Comparison of ENCODE assay signal across 20 cellular contexts in the genomic region with DNA sequence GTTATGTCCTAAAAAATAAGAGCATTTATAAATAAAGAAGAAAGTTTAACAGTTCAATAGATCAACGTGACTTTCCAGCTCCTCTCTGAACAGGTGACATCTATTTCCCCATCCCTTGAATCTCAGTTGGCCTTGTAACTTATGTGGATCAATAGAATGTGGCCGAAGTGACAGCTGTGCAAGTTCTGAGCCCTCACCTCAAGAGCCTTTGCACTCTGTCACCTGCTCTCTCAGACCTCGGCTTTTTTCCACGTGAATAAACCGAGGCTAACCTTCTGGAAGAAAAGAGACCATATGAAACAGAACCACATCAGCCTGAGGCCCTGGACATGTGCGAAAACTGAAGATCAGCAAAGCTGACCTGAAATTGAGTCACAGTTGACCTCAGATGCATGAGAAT.
DNase-seq lines count a peak whose midpoint lies in the region; ATAC-seq, FAIRE-seq and TF ChIP-seq lines count a peak whose summit lies in the region.
"Had no signal": no experiment of that assay in that cellular context is flagged by ENCODE, and none has a peak within 500 bp of the region (broad histone marks: within the 10 kb centered on the region; RNA-seq: fewer than 3 reads in every experiment).

No MANE protein-coding gene starts in this region.

- H3K9me3 ChIP-seq in K562 (replicated peaks; ENCODE audit: control insufficient read depth, insufficient read depth, low read depth, low read length): no peaks in the 10 kb centered on the region
- H3K9me3 ChIP-seq: HAP-1, SK-N-SH had no signal

- H3K27me3 ChIP-seq in KMS-11 (ENCODE audit: insufficient read depth, low read depth) (no peaks in the 10 kb centered on the region), K562 (ENCODE audit: control insufficient read depth in 2 of 2, insufficient read depth in 2 of 2, low read length in 2 of 2) (no peaks in the 10 kb centered on the region)

- H3K9me1 ChIP-seq in K562 (ENCODE audit: control insufficient read depth, insufficient read depth, low read length): no peaks in the 10 kb centered on the region

- H4K20me1 ChIP-seq in KMS-11 (ENCODE audit: insufficient read depth) (no peaks in the 10 kb centered on the region), K562 (replicated peaks; ENCODE audit: control insufficient read depth, insufficient read depth, low read length) (no peaks in the 10 kb centered on the region)

- WGBS in K562 (ENCODE audit: insufficient coverage, low coverage, missing lambda C conversion rate): 38% methylated on average over 6 of the region's 6 CpGs

- peak; percentile 58 for FAIRE-seq in K562 (lab: Jason Lieb, UNC)

- H3K4me1 ChIP-seq in KMS-11 (ENCODE audit: low read depth, poor library complexity, severe bottlenecking): peaks cover 35% of the 10 kb centered on the region
- peaks cover 0 to 48% of the 10 kb centered on the region in 2 experiments; a peak in 4 of 5 replicates for H3K4me1 ChIP-seq in K562 (replicated peaks in 1 of 2; ENCODE audit: control insufficient read depth in 2 of 2, insufficient read depth in 2 of 2, low read length in 2 of 2)

- POLR2A ChIA-PET in K562 (lab: Yijun Ruan, JAX): interaction anchor here (0.5 kb wide), 1 partner anchor 120 kb away, joined by 3 read pairs; no protein-coding TSS in a partner anchor

- no peak for ATAC-seq in K562
- ATAC-seq in HG02840 (IDR thresholded peaks at IDR 0.05; ENCODE audit: low FRiP score, unreplicated experiment): no peak
- ATAC-seq in HG02610 (IDR thresholded peaks at IDR 0.05; ENCODE audit: unreplicated experiment): no peak

- CTCF ChIA-PET in K562 (lab: Yijun Ruan, JAX; ENCODE audit: low intra/inter-chr PET ratio): no interaction called here

- H3K27ac ChIP-seq in KMS-11 (peak overlapping the region; percentile 29; the same call in 1 of the 2 replicates), K562 (ENCODE audit: extremely low read depth, low read depth, low read length) (no peak overlapping the region)

- H3K4me3 ChIP-seq in GM12865 (ENCODE audit: low read depth, low read length) (no peak overlapping the region), KMS-11 (IDR thresholded peaks at IDR 0.05; ENCODE audit: insufficient read depth, low read depth, low read length) (no peak overlapping the region), K562 (no peak overlapping the region)
- H3K4me3 ChIP-seq: HAP-1 had no signal

- H3K4me2 ChIP-seq in KMS-11 (peak overlapping the region; percentile 76; the same call in 1 of the 2 replicates), K562 (ENCODE audit: insufficient read depth, low read length) (no peak overlapping the region)
- H3K4me2 ChIP-seq: SK-N-SH had no signal

- TF ChIP-seq EP300 in K562 (IDR thresholded peaks at IDR 0.05; ENCODE audit: low read length): no peak

- TF ChIP-seq RAD21 in K562 (CRISPR knock-in tag; conservative IDR thresholded peaks at IDR 0.05 in 1 of 2, IDR thresholded peaks at IDR 0.05 in 1 of 2): no peak

- H3K36me3 ChIP-seq in KMS-11 (ENCODE audit: insufficient read depth) (no peaks in the 10 kb centered on the region), K562 (ENCODE audit: control insufficient read depth, insufficient read depth, low read length) (no peaks in the 10 kb centered on the region)
- H3K36me3 ChIP-seq: HAP-1 had no signal

- H3K79me2 ChIP-seq in KMS-11 (ENCODE audit: insufficient read depth, low read depth): no peaks in the 10 kb centered on the region
- H3K79me2 ChIP-seq in K562 (ENCODE audit: control insufficient read depth, insufficient read depth, low read length): no peaks in the 10 kb centered on the region

- TF ChIP-seq POLR2A in K562 (conservative IDR thresholded peaks at IDR 0.05): no peak

- no TSS peak for BruUV-seq in K562 (replicated peaks; lab: Mats Ljungman, UMichigan)

- H2AFZ ChIP-seq in KMS-11 (ENCODE audit: low read depth) (no peak overlapping the region), K562 (ENCODE audit: low read depth, low read length) (0 out of 2 replicates have a peak overlapping the region, but pooled peaks have one; percentile 4)

- H3K9ac ChIP-seq in KMS-11: no peak overlapping the region
- H3K9ac ChIP-seq in K562 (ENCODE audit: insufficient read depth in 1 of 2, low read depth in 2 of 2, low read length in 2 of 2): no peak overlapping the region
- H3K9ac ChIP-seq: SK-N-SH had no signal

- intact Hi-C loops in K562 (cut with micrococcal nuclease): no loop called here

- DNase-seq in GM12865 (ENCODE audit: low read depth) (peak; percentile 13), K562 (ENCODE audit: extremely low read depth in 1 of 4, low spot score in 3 of 4) (no peak), mucosa of gallbladder (ENCODE audit: low spot score) (peak; percentile 23), NCI-H187 (lab: John Stamatoyannopoulos, UW) (no peak)
- DNase-seq: C1 segment of cervical spinal cord; CD8-positive, alpha-beta T cell; DMS 273 treated with DMSO at 0.1 percent for 48 hours; DND-41; GOT3; HFFc6; MM.1S; NCI-H2029 treated with DMSO at 0.1 percent for 48 hours; NCI-H2227 treated with DMSO at 0.1 percent for 48 hours; NCI-H526 treated with DMSO at 0.1 percent for 48 hours; SK-N-SH; SW 1271 had no signal

- no peak for TF ChIP-seq CTCF in GM12865 (IDR thresholded peaks at IDR 0.05; ENCODE audit: insufficient read depth, low read depth, low read length, missing control alignments)
- TF ChIP-seq CTCF in KMS-11 (conservative IDR thresholded peaks at IDR 0.05; ENCODE audit: low read depth, low read length): no peak
- no peak for TF ChIP-seq CTCF in K562 (IDR thresholded peaks at IDR 0.05 in 2 of 3, conservative IDR thresholded peaks at IDR 0.05 in 1 of 3; ENCODE audit: insufficient read depth in 2 of 3, low read depth in 1 of 3, low read length in 3 of 3)

- in situ Hi-C loops in K562 (cut with MboI): no loop called here

TF ChIP-seq in K562, 482 proteins besides CTCF, POLR2A, EP300 and RAD21 (continues in another document):
- TF ChIP-seq, protein P1, sequence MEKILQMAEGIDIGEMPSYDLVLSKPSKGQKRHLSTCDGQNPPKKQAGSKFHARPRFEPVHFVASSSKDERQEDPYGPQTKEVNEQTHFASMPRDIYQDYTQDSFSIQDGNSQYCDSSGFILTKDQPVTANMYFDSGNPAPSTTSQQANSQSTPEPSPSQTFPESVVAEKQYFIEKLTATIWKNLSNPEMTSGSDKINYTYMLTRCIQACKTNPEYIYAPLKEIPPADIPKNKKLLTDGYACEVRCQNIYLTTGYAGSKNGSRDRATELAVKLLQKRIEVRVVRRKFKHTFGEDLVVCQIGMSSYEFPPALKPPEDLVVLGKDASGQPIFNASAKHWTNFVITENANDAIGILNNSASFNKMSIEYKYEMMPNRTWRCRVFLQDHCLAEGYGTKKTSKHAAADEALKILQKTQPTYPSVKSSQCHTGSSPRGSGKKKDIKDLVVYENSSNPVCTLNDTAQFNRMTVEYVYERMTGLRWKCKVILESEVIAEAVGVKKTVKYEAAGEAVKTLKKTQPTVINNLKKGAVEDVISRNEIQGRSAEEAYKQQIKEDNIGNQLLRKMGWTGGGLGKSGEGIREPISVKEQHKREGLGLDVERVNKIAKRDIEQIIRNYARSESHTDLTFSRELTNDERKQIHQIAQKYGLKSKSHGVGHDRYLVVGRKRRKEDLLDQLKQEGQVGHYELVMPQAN (IDR thresholded peaks at IDR 0.05; ENCODE audit: borderline replicate concordance): no peak
- TF ChIP-seq ZBED1 (IDR thresholded peaks at IDR 0.05) (no peak), TEAD2 (tag; IDR thresholded peaks at IDR 0.05) (no peak), ZNF384 (IDR thresholded peaks at IDR 0.05; ENCODE audit: low read depth, low read length) (no peak), IRF2 (CRISPR knock-in tag; IDR thresholded peaks at IDR 0.05) (no peak), TCF15 (CRISPR knock-in tag; IDR thresholded peaks at IDR 0.05) (no peak), HNRNPUL1 (IDR thresholded peaks at IDR 0.05; ENCODE audit: low read length) (no peak), IRF1 (CRISPR knock-in tag; IDR thresholded peaks at IDR 0.05; ENCODE audit: borderline replicate concordance) (no peak), CREBBP (IDR thresholded peaks at IDR 0.05; ENCODE audit: low read depth, low read length) (no peak), ETV6 (IDR thresholded peaks at IDR 0.05; ENCODE audit: borderline replicate concordance in 1 of 2, low read depth in 2 of 2, low read length in 1 of 2) (no peak), ETV6 (CRISPR knock-in tag; IDR thresholded peaks at IDR 0.05; ENCODE audit: borderline replicate concordance) (no peak)
- TF ChIP-seq, protein P2, sequence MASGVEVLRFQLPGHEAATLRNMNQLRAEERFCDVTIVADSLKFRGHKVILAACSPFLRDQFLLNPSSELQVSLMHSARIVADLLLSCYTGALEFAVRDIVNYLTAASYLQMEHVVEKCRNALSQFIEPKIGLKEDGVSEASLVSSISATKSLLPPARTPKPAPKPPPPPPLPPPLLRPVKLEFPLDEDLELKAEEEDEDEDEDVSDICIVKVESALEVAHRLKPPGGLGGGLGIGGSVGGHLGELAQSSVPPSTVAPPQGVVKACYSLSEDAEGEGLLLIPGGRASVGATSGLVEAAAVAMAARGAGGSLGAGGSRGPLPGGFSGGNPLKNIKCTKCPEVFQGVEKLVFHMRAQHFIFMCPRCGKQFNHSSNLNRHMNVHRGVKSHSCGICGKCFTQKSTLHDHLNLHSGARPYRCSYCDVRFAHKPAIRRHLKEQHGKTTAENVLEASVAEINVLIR (CRISPR knock-in tag; IDR thresholded peaks at IDR 0.05): no peak
- TF ChIP-seq, protein P3, sequence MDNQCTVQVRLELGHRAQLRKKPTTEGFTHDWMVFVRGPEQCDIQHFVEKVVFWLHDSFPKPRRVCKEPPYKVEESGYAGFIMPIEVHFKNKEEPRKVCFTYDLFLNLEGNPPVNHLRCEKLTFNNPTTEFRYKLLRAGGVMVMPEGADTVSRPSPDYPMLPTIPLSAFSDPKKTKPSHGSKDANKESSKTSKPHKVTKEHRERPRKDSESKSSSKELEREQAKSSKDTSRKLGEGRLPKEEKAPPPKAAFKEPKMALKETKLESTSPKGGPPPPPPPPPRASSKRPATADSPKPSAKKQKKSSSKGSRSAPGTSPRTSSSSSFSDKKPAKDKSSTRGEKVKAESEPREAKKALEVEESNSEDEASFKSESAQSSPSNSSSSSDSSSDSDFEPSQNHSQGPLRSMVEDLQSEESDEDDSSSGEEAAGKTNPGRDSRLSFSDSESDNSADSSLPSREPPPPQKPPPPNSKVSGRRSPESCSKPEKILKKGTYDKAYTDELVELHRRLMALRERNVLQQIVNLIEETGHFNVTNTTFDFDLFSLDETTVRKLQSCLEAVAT (IDR thresholded peaks at IDR 0.05): no peak

Comparison
In these comparisons a context has a peak if more than half of its experiments do, and no peak if none do; other contexts are left out.
1. DNase-seq: peak in GM12865 (single experiment) and mucosa of gallbladder (single experiment); none in K562 (0 of 4) and NCI-H187 (0 of 2).